Comparison of ENCODE assay signal across 8 cellular contexts in the genomic region with DNA sequence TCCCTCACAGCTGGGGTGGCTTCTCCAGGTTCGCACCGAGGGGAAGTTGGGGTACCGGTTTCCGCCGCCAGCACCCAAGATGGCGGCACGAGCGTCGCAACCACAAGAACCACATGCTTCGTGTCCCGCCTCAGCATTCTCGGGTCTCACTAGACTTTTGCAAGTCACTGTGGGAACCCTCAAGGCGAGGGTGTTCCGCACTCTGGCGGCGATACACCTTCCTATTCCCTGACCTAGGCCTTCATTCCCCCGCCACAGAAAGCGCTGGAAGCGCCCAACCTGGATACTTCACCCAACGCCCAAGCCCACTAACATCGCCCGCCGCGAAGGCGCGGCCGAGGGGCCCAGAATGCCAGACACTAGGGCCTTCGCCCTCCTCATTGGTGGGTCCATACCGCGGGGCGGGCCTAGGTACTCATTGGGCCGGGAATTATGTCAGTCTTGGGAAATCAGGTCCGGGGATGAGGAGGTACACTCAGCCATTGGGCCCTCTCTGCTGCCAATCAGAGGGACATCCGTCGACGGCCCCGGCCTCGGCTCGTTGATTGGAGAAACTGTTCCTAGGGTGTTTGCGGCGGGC. TPM values are rescaled to one million over a fixed set of nuclear protein-coding genes. Genes with fewer than 3 reads are reported as not detected.
DNase-seq lines count a peak whose midpoint lies in the region; ATAC-seq and TF ChIP-seq lines count a peak whose summit lies in the region.

No MANE protein-coding gene starts in this region.

- ATAC-seq in gastroesophageal sphincter, result peak; percentile 94

- H3K27me3 Mint-ChIP-seq in HFFc6 (ENCODE audit: insufficient read depth), result peaks cover 4% of the 10 kb centered on the region
- H3K27me3 Mint-ChIP-seq in activated naive CD4-positive, alpha-beta T cell treated with anti-CD3 and anti-CD28 coated beads, Interleukin-2, amount 10 ng/mL, durations not matched to agents 7 days and 5 days, result peaks cover 14% of the 10 kb centered on the region

- 0 to 2% methylated on average over 8 to 12 of the region's 41 CpGs for WGBS in gastroesophageal sphincter (ENCODE audit: low coverage in 1 of 2), 2 donors

- peaks cover 78% of the 10 kb centered on the region for H3K4me1 Mint-ChIP-seq in HFFc6 (ENCODE audit: low read depth)
- H3K4me1 Mint-ChIP-seq in activated naive CD4-positive, alpha-beta T cell treated with anti-CD3 and anti-CD28 coated beads, Interleukin-2, amount 10 ng/mL, durations not matched to agents 7 days and 5 days, result peaks cover 63% of the 10 kb centered on the region

- CTCF ChIA-PET in activated naive CD4-positive, alpha-beta T cell treated with anti-CD3 and anti-CD28 coated beads, Interleukin-2, amount 10 ng/mL, durations not matched to agents 7 days and 5 days (lab: Charles Lee), result interaction anchor here (1.0 to 4.0 kb wide), 11 partner anchors 9 to 545 kb away, joined by 3 to 26 read pairs (median 4); a partner anchor contains a TSS

- TF ChIP-seq POLR2A in gastroesophageal sphincter (IDR thresholded peaks at IDR 0.05), result peak; percentile 59 to 66

- peak overlapping the region; percentile 72 to 77 for H3K4me3 ChIP-seq in gastroesophageal sphincter
- peak overlapping the region; percentile 84 to 96 for H3K4me3 ChIP-seq in neutrophil (ENCODE audit: low read depth in 1 of 2, low read length in 1 of 2)

- peak overlapping the region; percentile 93 for H3K4me3 Mint-ChIP-seq in HFFc6
- H3K4me3 Mint-ChIP-seq in activated naive CD4-positive, alpha-beta T cell treated with anti-CD3 and anti-CD28 coated beads, Interleukin-2, amount 10 ng/mL, durations not matched to agents 7 days and 5 days, result peak overlapping the region; percentile 97

- H3K36me3 Mint-ChIP-seq in HFFc6 (ENCODE audit: low read depth), result peaks cover 29% of the 10 kb centered on the region
- H3K36me3 Mint-ChIP-seq in activated naive CD4-positive, alpha-beta T cell treated with anti-CD3 and anti-CD28 coated beads, Interleukin-2, amount 10 ng/mL, durations not matched to agents 7 days and 5 days, result peaks cover 34% of the 10 kb centered on the region

- no peak for TF ChIP-seq EP300 in gastroesophageal sphincter (IDR thresholded peaks at IDR 0.05)

- H3K4me1 ChIP-seq in gastroesophageal sphincter (peaks cover 12 to 64% (median 27%) of the 10 kb centered on the region in 3 donors), neutrophil (ENCODE audit: control insufficient read depth in 1 of 2, insufficient read depth in 1 of 2, low read depth in 1 of 2, low read length in 1 of 2) (peaks cover 23 to 29% of the 10 kb centered on the region in 2 experiments)

- H3K9me3 ChIP-seq in gastroesophageal sphincter (no peaks in the 10 kb centered on the region), neutrophil (no peaks in the 10 kb centered on the region)

- H3K9me3 Mint-ChIP-seq in HFFc6, result no peaks in the 10 kb centered on the region
- H3K9me3 Mint-ChIP-seq in activated naive CD4-positive, alpha-beta T cell treated with anti-CD3 and anti-CD28 coated beads, Interleukin-2, amount 10 ng/mL, durations not matched to agents 7 days and 5 days, result no peaks in the 10 kb centered on the region

- H3K27ac ChIP-seq in gastroesophageal sphincter (peak overlapping the region; percentile 86 to 99 (median 96)), neutrophil (peak overlapping the region; percentile 98), substantia nigra (ENCODE audit: low read depth, low read length, poor library complexity, severe bottlenecking) (peak overlapping the region; percentile 97)

- H3K36me3 ChIP-seq in gastroesophageal sphincter, result peaks cover 0 to 11% of the 10 kb centered on the region in 2 donors
- peaks cover 25% of the 10 kb centered on the region for H3K36me3 ChIP-seq in neutrophil

- H3K27ac Mint-ChIP-seq in HFFc6, result peak overlapping the region; percentile 99
- H3K27ac Mint-ChIP-seq in activated naive CD4-positive, alpha-beta T cell treated with anti-CD3 and anti-CD28 coated beads, Interleukin-2, amount 10 ng/mL, durations not matched to agents 7 days and 5 days, result peak overlapping the region; percentile 96

- H3K27me3 ChIP-seq in gastroesophageal sphincter (no peaks in the 10 kb centered on the region), neutrophil (peaks cover 12% of the 10 kb centered on the region)

- DNase-seq in GM04504 (ENCODE audit: low read depth) (peak; percentile 100), HFFc6 (peak; percentile 100), NAMALWA (ENCODE audit: low spot score) (peak; percentile 99), SK-MEL-5 (ENCODE audit: low read depth, low spot score) (peak; percentile 100), substantia nigra (lab: John Stamatoyannopoulos, UW) (peak; percentile 89 to 100 (median 99))
- peak; percentile 99 for DNase-seq in activated naive CD4-positive, alpha-beta T cell treated with anti-CD3 and anti-CD28 coated beads, Interleukin-2, amount 10 ng/mL, durations not matched to agents 7 days and 5 days

- in situ Hi-C loops in SK-MEL-5 (cut with HindIII; ENCODE audit: low pct_unique_long_range_greater_than_20kb, low sequenced_read_pairs), result no loop called here

- TF ChIP-seq CTCF in HFFc6 (IDR thresholded peaks at IDR 0.05) (no peak), gastroesophageal sphincter (IDR thresholded peaks at IDR 0.05) (peak in 2 of 4 experiments; percentile 17 to 18), neutrophil (IDR thresholded peaks at IDR 0.05) (peak; percentile 38)

RNA-seq across cellular contexts. Expression of a gene that starts 0.3 kb away (rescaled TPM):
- 100 to 1,000 TPM; 181 to 207 (median 193) TPM for total RNA-seq in HFFc6 (2021; fragmentation: NEBNext Ultra II Directional; extraction: Animal tissue kit (Norgen Biotek cat#: 25700))
- 32.6 and 35.4 TPM in 2 replicates for total RNA-seq in SK-MEL-5 (2014; rRNA removed; shearing (Covaris generic))
- polyA plus RNA-seq in SK-MEL-5 (2015; cell fraction: cytosol; rRNA removed), result 185 and 219 TPM in 2 replicates
- polyA plus RNA-seq in SK-MEL-5 (2015; cell fraction: nucleus; rRNA removed), result 61.3 and 71.3 TPM in 2 replicates
- total RNA-seq in gastroesophageal sphincter, result 100 to 1,000 TPM; 166 to 289 (median 182) TPM

RNA-seq across cellular contexts. Expression of a gene that starts 10.2 kb away (rescaled TPM):
- 100 to 1,000 TPM; 209 to 260 (median 211) TPM for total RNA-seq in HFFc6 (2021; fragmentation: NEBNext Ultra II Directional; extraction: Animal tissue kit (Norgen Biotek cat#: 25700))
- total RNA-seq in SK-MEL-5 (2014; rRNA removed; shearing (Covaris generic)), result 9.3 and 10.2 TPM in 2 replicates
- 8.4 and 9.6 TPM in 2 replicates for polyA plus RNA-seq in SK-MEL-5 (2015; cell fraction: cytosol; rRNA removed)
- polyA plus RNA-seq in SK-MEL-5 (2015; cell fraction: nucleus; rRNA removed), result 6.3 and 20.2 TPM in 2 replicates
- 10 to 100 TPM; 40.6 to 75.5 (median 49.4) TPM for total RNA-seq in gastroesophageal sphincter

RNA-seq across cellular contexts. Expression of a gene that starts 53.4 kb away (rescaled TPM):
- total RNA-seq in HFFc6 (2021; fragmentation: NEBNext Ultra II Directional; extraction: Animal tissue kit (Norgen Biotek cat#: 25700)), result 10 to 100 TPM; 62.2 to 82.1 (median 74.0) TPM
- total RNA-seq in SK-MEL-5 (2014; rRNA removed; shearing (Covaris generic)), result 43.9 and 47.2 TPM in 2 replicates
- 46.9 and 61.0 TPM in 2 replicates for polyA plus RNA-seq in SK-MEL-5 (2015; cell fraction: cytosol; rRNA removed)
- 21.4 and 24.2 TPM in 2 replicates for polyA plus RNA-seq in SK-MEL-5 (2015; cell fraction: nucleus; rRNA removed)
- 10 to 100 TPM; 46.0 to 59.3 (median 55.0) TPM for total RNA-seq in gastroesophageal sphincter

RNA-seq across cellular contexts. Expression of a gene that starts 59.7 kb away (rescaled TPM):
- 10 to 100 TPM; 16.5 to 21.9 (median 19.6) TPM for total RNA-seq in HFFc6 (2021; fragmentation: NEBNext Ultra II Directional; extraction: Animal tissue kit (Norgen Biotek cat#: 25700))
- 11.0 and 13.0 TPM in 2 replicates for total RNA-seq in SK-MEL-5 (2014; rRNA removed; shearing (Covaris generic))
- polyA plus RNA-seq in SK-MEL-5 (2015; cell fraction: cytosol; rRNA removed), result 16.9 and 21.1 TPM in 2 replicates
- 25.1 and 30.3 TPM in 2 replicates for polyA plus RNA-seq in SK-MEL-5 (2015; cell fraction: nucleus; rRNA removed)
- total RNA-seq in gastroesophageal sphincter, result 10 to 100 TPM; 12.4 to 20.5 (median 16.8) TPM

Comparison
In these comparisons a context has a peak if more than half of its experiments do, and no peak if none do; other contexts are left out.
1. Peak in every context shown above with its lines: DNase-seq, ATAC-seq, H3K4me3 ChIP-seq and H3K27ac ChIP-seq.